9 cellular contexts compared by ENCODE assay signal in the genomic region with DNA sequence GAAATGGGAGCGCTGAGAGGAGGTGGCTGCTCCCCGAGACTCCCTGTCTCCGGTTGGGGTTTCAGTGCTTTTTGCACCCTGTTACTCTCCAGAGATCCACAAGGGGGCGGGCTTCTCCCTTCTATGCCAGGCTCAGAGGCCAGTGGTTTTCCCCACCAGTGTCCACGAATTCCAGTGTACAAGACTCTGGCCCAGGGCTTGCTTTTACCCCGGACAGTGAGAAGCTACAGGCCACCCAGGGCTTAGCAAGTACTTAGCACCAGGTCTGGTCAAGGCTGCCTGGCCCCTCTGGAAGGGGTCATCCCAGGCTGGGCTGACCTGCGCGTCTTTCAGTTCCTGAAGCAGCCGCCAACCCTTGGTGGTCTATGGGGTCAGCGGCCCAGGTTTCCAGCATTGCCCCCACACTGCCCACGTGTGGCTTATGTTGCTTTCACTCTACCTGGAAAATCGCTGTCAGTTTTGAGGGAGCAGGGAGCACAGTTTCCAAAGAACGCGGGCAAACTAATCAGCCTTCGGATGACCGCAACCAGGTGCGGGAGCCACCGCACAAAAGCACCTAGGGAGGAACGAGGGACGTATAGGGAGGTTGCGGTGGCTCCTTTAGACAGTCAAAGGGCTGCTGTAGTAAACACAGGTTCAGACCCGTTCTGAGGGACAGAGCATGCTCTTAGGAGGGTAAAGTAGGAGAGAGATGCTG. TPM values are rescaled to one million over a fixed set of nuclear protein-coding genes. Genes with fewer than 3 reads are reported as not detected.
A peak's percentile ranks its signal among the peaks of the same experiment; 100 is the strongest.
DNase-seq lines count a peak whose midpoint lies in the region; ATAC-seq, FAIRE-seq and TF ChIP-seq lines count a peak whose summit lies in the region.
"Had no signal": no experiment of that assay in that cellular context is flagged by ENCODE, and none has a peak within 500 bp of the region (broad histone marks: within the 10 kb centered on the region; RNA-seq: fewer than 3 reads in every experiment).

No MANE protein-coding gene starts in this region.

- 54 to 56% (median 54%) methylated on average over 22 of the region's 22 CpGs for WGBS in psoas muscle, 3 donors

- H3K27me3 ChIP-seq in RWPE2 (ENCODE audit: insufficient read depth, poor library complexity, severe bottlenecking) (peaks cover 18% of the 10 kb centered on the region), psoas muscle (ENCODE audit: insufficient read depth in 3 of 3, low read length in 2 of 3) (peaks cover 0 to 58% (median 6%) of the 10 kb centered on the region in 3 donors)

- ATAC-seq in RWPE2 (ENCODE audit: low read depth): peak; percentile 64
- peak; percentile 48 to 71 (median 56) for ATAC-seq in psoas muscle
- ATAC-seq in GM21528 (IDR thresholded peaks at IDR 0.05; ENCODE audit: low FRiP score, unreplicated experiment): no peak
- ATAC-seq in GM18907 (IDR thresholded peaks at IDR 0.05; ENCODE audit: unreplicated experiment): no peak

- H3K36me3 ChIP-seq in HEK293 (ENCODE audit: control insufficient read depth in 2 of 2, insufficient read depth in 1 of 2, low read length in 2 of 2): no peaks in the 10 kb centered on the region
- H3K36me3 ChIP-seq in RWPE2 (ENCODE audit: low read depth): no peaks in the 10 kb centered on the region
- no peaks in the 10 kb centered on the region for H3K36me3 ChIP-seq in psoas muscle (ENCODE audit: insufficient read depth in 1 of 2, low read depth in 1 of 2)

- H3K4me1 ChIP-seq in HEK293 (ENCODE audit: control insufficient read depth, insufficient read depth, low read length) (no peaks in the 10 kb centered on the region; the same call in none of the 2 replicates), RWPE2 (ENCODE audit: insufficient read depth, poor library complexity, severe bottlenecking) (no peaks in the 10 kb centered on the region), psoas muscle (no peaks in the 10 kb centered on the region)

- TF ChIP-seq CTCF in D721Med (IDR thresholded peaks at IDR 0.05; ENCODE audit: insufficient read depth, missing control alignments) (peak; percentile 75), HEK293 (tag by site-specific recombination; IDR thresholded peaks at IDR 0.05) (peak; percentile 54; the same call in 1 of the 2 replicates), RWPE2 (IDR thresholded peaks at IDR 0.05; ENCODE audit: poor library complexity, severe bottlenecking) (peak; percentile 78), psoas muscle (IDR thresholded peaks at IDR 0.05) (peak; percentile 65)

- POLR2A ChIA-PET in HEK293 (lab: Yijun Ruan, JAX): no interaction called here

- H3K9me3 ChIP-seq in HEK293 (ENCODE audit: control insufficient read depth, insufficient read depth, low read depth, low read length) (no peaks in the 10 kb centered on the region), RWPE2 (ENCODE audit: severe bottlenecking) (no peaks in the 10 kb centered on the region), psoas muscle (no peaks in the 10 kb centered on the region)

- DNase-seq in D721Med (ENCODE audit: insufficient read length, low spot score): peak; percentile 87
- no peak for DNase-seq in RWPE2 (ENCODE audit: low spot score)
- peak; percentile 53 for DNase-seq in activated naive CD4-positive, alpha-beta T cell treated with anti-CD3 and anti-CD28 coated beads, Interleukin-2, amount 50 U/mL, for 16 hours
- peak; percentile 80 for DNase-seq in cardiac septum (ENCODE audit: low spot score)
- no peak for DNase-seq in psoas muscle

- H3K27ac ChIP-seq in HEK293 (ENCODE audit: extremely low read depth, low read depth, low read length) (no peak overlapping the region), RWPE2 (ENCODE audit: poor library complexity, severe bottlenecking) (no peak overlapping the region), psoas muscle (no peak overlapping the region)

- intact Hi-C loops in cardiac septum (cut with DNase I): loop anchor here (2.0 to 5.0 kb wide), 2 partner anchors 34 to 207 kb away; no protein-coding TSS in a partner anchor
- intact Hi-C loops in psoas muscle (cut with DNase I): loop anchor here (2.0 to 10.0 kb wide), 3 partner anchors 264 to 424 kb away; no protein-coding TSS in a partner anchor

- FAIRE-seq in D721Med (lab: Jason Lieb, UNC): no peak

- CTCF ChIA-PET in HEK293 (lab: Yijun Ruan, JAX): interaction anchor here (0.6 to 4.2 kb wide), 55 partner anchors 8 to 1415 kb away, joined by 3 to 36 read pairs (median 4); partner anchors contain the start of gene FRA10AC1

- H3K4me3 ChIP-seq in HEK293 (ENCODE audit: low read depth, low read length) (no peak overlapping the region), RWPE2 (ENCODE audit: severe bottlenecking) (no peak overlapping the region), psoas muscle (no peak overlapping the region)

TF ChIP-seq in HEK293, 187 proteins besides CTCF, POLR2A, EP300 and RAD21:
- TF ChIP-seq ZNF654 (tag by site-specific recombination; IDR thresholded peaks at IDR 0.05; ENCODE audit: low read depth): peak; percentile 84
- 0 out of 2 replicates have a peak, but pooled peaks have one; percentile 43 for TF ChIP-seq ZSCAN30 (tag by site-specific recombination; IDR thresholded peaks at IDR 0.05)
- no peak for TF ChIP-seq ZBTB21 (tag by site-specific recombination; IDR thresholded peaks at IDR 0.05)

RNA-seq across cellular contexts. Expression of gene CYP26A1, which starts 6.8 kb away (rescaled TPM):
- total RNA-seq in cardiac septum (not detected), psoas muscle (not detected)
- under 1 TPM in 1 of 3 donors, not detected in 2; 0.04 TPM for polyA plus RNA-seq in psoas muscle
- total RNA-seq: T-helper 2 cell treated with Interferon-gamma antibody and Interleukin-4, amounts not matched to agents 100 ng/mL and 5 ng/mL, for 36 hours had no signal

RNA-seq across cellular contexts. Expression of gene CYP26C1, which starts 19.9 kb away (rescaled TPM):
- total RNA-seq in cardiac septum: not detected
- total RNA-seq in psoas muscle: under 1 TPM in 1 of 4 donors, not detected in 3; 0.06 TPM
- polyA plus RNA-seq in psoas muscle: under 1 TPM in 2 of 3 donors, not detected in 1; 0.01 to 0.03 TPM
- total RNA-seq: T-helper 2 cell treated with Interferon-gamma antibody and Interleukin-4, amounts not matched to agents 100 ng/mL and 5 ng/mL, for 36 hours had no signal

Comparison
In these comparisons a context has a peak if more than half of its experiments do, and no peak if none do; other contexts are left out.
1. DNase-seq: peak in D721Med (single experiment), activated naive CD4-positive, alpha-beta T cell treated with anti-CD3 and anti-CD28 coated beads, Interleukin-2, amount 50 U/mL, for 16 hours (single experiment) and cardiac septum (single experiment); none in RWPE2 (single experiment) and psoas muscle (0 of 2).
2. ATAC-seq: peak in RWPE2 (single experiment) and psoas muscle (4 of 4); none in GM21528 (single experiment) and GM18907 (single experiment).
3. Peak in every context shown above with its lines, with median percentiles within 50 percentile points of each other: CTCF ChIP-seq.